Comparison of ENCODE assay signal across 23 cellular contexts in the genomic region with DNA sequence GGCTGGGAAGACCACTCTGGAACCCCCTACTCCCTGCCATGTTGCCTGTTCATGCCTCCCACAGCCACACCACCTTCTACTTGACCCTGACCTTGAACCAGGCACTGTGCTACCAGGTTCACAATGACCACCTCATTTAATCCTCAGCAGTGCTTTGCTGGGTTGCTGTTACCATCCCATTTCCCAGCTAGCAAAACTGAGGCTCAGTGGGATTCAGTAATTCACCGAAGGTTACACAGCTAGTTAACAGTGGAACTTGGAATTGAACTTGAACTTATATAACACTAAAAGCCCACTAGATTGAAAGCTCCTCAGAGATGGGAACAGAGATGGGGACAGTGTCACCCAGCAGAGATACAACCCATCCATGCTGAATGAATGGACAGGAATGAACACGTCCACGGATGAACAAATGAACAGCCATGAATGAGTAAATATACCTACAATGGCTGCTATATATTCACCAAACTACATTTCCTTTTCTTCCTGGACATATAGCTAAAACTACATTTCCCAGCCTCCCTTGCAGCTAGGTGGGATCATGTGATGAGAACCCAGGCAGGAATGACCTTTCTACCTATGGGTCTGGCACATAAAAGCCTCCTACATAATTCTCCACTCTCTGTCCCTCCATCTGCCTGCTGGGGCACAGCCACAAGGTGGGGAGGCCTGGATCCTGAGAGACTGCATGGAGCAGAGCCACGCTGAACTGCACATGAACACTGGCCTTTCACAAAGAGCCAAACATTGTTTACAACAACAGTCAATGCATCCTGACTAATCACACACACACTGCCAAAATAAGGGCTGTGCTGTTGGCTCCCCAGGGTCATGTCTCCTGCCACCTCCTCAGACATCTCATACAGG.
"Had no signal": no experiment of that assay in that cellular context is flagged by ENCODE, and none has a peak within 500 bp of the region (broad histone marks: within the 10 kb centered on the region; RNA-seq: fewer than 3 reads in every experiment).

No MANE protein-coding gene starts in this region.

- H3K36me3 ChIP-seq: adrenal gland, ascending aorta, brain microvascular endothelial cell, upper lobe of left lung had no signal

- DNase-seq: activated B cell treated with CpG ODN at 0.5 μM for 24 hours; activated CD4-positive, alpha-beta T cell treated with anti-CD3 and anti-CD28 coated beads for 36 hours; activated CD4-positive, alpha-beta T cell treated with anti-CD3 and anti-CD28 coated beads, Interleukin-2, amount 50 U/mL, for 4 hours; activated CD8-positive, alpha-beta memory T cell treated with anti-CD3 and anti-CD28 coated beads for 24 hours; activated CD8-positive, alpha-beta memory T cell treated with anti-CD3 and anti-CD28 coated beads, Interleukin-2, amount 50 U/mL, for 4 hours; activated naive CD4-positive, alpha-beta T cell; activated T-cell treated with anti-CD3 and anti-CD28 coated beads, Interleukin-2, amount 50 U/mL, for 24 hours; adrenal gland; brain microvascular endothelial cell; central memory CD4-positive, alpha-beta T cell; effector memory CD4-positive, alpha-beta T cell; foreskin keratinocyte; glutamatergic neuron; hippocampal formation; occipital lobe; stimulated activated CD4-positive, alpha-beta T cell treated with anti-CD3 and anti-CD28 coated beads, Interleukin-4, amount 100 ng/mL, for 24 hours; stimulated activated naive CD8-positive, alpha-beta T cell treated with anti-CD3 and anti-CD28 coated beads, Interleukin-15, Interleukin-2, amounts not matched to agents 100 U/mL and 50 U/mL, for 24 hours; T1000; upper lobe of left lung had no signal

- ATAC-seq: activated CD4-positive, alpha-beta T cell treated with anti-CD3 and anti-CD28 coated beads for 36 hours; foreskin keratinocyte; sciatic nerve; stimulated activated naive CD8-positive, alpha-beta T cell treated with anti-CD3 and anti-CD28 coated beads, Interleukin-15, Interleukin-2, amounts not matched to agents 100 U/mL and 50 U/mL, for 24 hours had no signal

- H3K27ac ChIP-seq: adrenal gland, ascending aorta, brain microvascular endothelial cell, foreskin keratinocyte, upper lobe of left lung had no signal

- H3K4me1 ChIP-seq: adrenal gland, ascending aorta, foreskin keratinocyte, upper lobe of left lung had no signal

- FAIRE-seq: colon had no signal

- H3K4me2 ChIP-seq: smooth muscle cell had no signal

- H3K4me3 ChIP-seq: adrenal gland, ascending aorta, smooth muscle cell, upper lobe of left lung had no signal

- H3K9me3 ChIP-seq: adrenal gland had no signal

- H3K27me3 ChIP-seq: adrenal gland, ascending aorta, brain microvascular endothelial cell, foreskin keratinocyte, upper lobe of left lung had no signal
